8 cellular contexts compared by ENCODE assay signal in the genomic region with DNA sequence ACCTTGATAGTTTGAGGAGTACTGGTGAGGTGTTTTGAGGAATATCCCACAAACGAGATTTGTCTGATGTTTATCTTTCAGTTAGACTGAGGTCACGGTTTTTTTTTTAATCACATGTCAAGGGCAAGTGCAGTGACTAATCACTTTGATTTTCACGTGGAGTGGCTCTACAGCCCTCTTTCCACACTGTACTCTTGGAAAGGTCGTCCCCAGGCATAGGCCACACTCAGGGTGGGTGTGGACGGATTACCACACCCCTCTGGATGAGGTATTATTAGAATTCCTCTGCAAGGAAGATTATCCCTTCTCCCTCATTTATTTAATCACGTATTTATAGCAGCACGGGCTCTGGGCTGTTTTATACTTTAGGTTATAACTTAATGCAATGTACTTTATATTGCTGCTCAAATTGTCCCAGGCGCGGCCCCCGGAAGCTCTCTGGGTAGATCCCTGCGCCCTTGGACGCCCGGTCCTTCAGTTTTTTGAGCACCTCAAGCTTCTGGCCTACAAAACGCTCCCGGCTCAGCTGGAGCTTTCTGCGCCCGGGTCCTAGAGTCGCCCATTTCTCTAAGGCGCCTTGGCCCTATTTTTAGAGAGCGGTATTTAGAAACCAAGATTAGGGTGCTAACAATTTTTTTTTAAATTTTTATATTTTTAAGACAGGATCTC. TPM values are rescaled to one million over a fixed set of nuclear protein-coding genes. Genes with fewer than 3 reads are reported as not detected.
DNase-seq lines count a peak whose midpoint lies in the region; ATAC-seq and TF ChIP-seq lines count a peak whose summit lies in the region.

No MANE protein-coding gene starts in this region.

- peak overlapping the region; percentile 95 to 98 for H3K27ac ChIP-seq in left lung

- H3K27me3 ChIP-seq in left lung = no peaks in the 10 kb centered on the region

- H3K36me3 ChIP-seq in left lung = no peaks in the 10 kb centered on the region

- H3K4me1 ChIP-seq in left lung = peaks cover 0 to 43% of the 10 kb centered on the region in 2 donors

- ATAC-seq in GM18519 (IDR thresholded peaks at IDR 0.05; ENCODE audit: low FRiP score, unreplicated experiment) = peak; percentile 53
- peak; percentile 60 for ATAC-seq in HG03025 (IDR thresholded peaks at IDR 0.05; ENCODE audit: low FRiP score, unreplicated experiment)
- ATAC-seq in left lung = peak; percentile 84

- CTCF ChIA-PET in AG04449 (lab: Yijun Ruan, JAX) = interaction anchor here (0.7 to 2.7 kb wide), 4 partner anchors 11 to 307 kb away, joined by 3 to 32 read pairs (median 4); a partner anchor contains a TSS

- DNase-seq in AG04449 (ENCODE audit: low read depth, low spot score) (no peak), NCI-H2107 treated with DMSO at 0.1 percent for 48 hours (lab: John Stamatoyannopoulos, UW; ENCODE audit: unreplicated experiment) (peak; percentile 71), cerebellum (ENCODE audit: low spot score) (peak; percentile 86), left lung (peak; percentile 80 to 82)
- DNase-seq in stimulated activated CD4-positive, alpha-beta T cell treated with anti-CD3 and anti-CD28 coated beads, TNF-alpha, amount 100 ng/mL, for 4 hours (ENCODE audit: low read depth in 3 of 3) = peak; percentile 29 to 32 (median 31)

- no peaks in the 10 kb centered on the region for H3K9me3 ChIP-seq in left lung

- no peak for TF ChIP-seq CTCF in AG04449 (IDR thresholded peaks at IDR 0.05; ENCODE audit: insufficient read depth, low read length, missing control alignments)
- no peak for TF ChIP-seq CTCF in WI38 (IDR thresholded peaks at IDR 0.05; ENCODE audit: low read depth, low read length)
- no peak for TF ChIP-seq CTCF in left lung (IDR thresholded peaks at IDR 0.05)

- POLR2A ChIA-PET in AG04449 (lab: Yijun Ruan, JAX) = interaction anchor here (1.0 kb wide), 1 partner anchor 14 kb away, joined by 3 read pairs; no protein-coding TSS in a partner anchor

- H3K4me3 ChIP-seq in AG04449 (ENCODE audit: low read depth, low read length) (peak overlapping the region; percentile 92), WI38 (ENCODE audit: low read depth, low read length) (peak overlapping the region; percentile 80), left lung (peak overlapping the region; percentile 77 to 93)

- intact Hi-C loops in left lung (cut with DNase I) = no loop called here

RNA-seq across cellular contexts. Expression of a gene that starts 0.5 kb away (rescaled TPM):
- total RNA-seq in cerebellum = 90.0 TPM
- 100 to 1,000 TPM in 1 of 2 donors, 10 to 100 TPM in 1; 86.6 to 106 TPM for total RNA-seq in left lung

RNA-seq across cellular contexts. Expression of a gene that starts 11.4 kb away (rescaled TPM):
- total RNA-seq in cerebellum = 105 TPM
- total RNA-seq in left lung = 10 to 100 TPM; 63.3 to 73.0 TPM
